8 cellular contexts compared by ENCODE assay signal in genomic region chr15:74240002-74240568, GRCh38. TPM values are rescaled to one million over a fixed set of nuclear protein-coding genes. Genes with fewer than 3 reads are reported as not detected.
DNase-seq lines count a peak whose midpoint lies in the region; ATAC-seq and TF ChIP-seq lines count a peak whose summit lies in the region.

No MANE protein-coding gene starts in this region.

- TF ChIP-seq CTCF in gastroesophageal sphincter (IDR thresholded peaks at IDR 0.05) (peak in 3 of 4 experiments; percentile 50 to 53 (median 52)), retinal pigment epithelial cell (conservative IDR thresholded peaks at IDR 0.05; ENCODE audit: low read depth, low read length) (peak; percentile 80)

- no peak overlapping the region for H3K4me3 Mint-ChIP-seq in activated naive CD8-positive, alpha-beta T cell treated with anti-CD3 and anti-CD28 coated beads, Interleukin-2, amount 50 U/mL, for 24 hours

- no peaks in the 10 kb centered on the region for H3K9me3 ChIP-seq in BLaER1
- H3K9me3 ChIP-seq in gastroesophageal sphincter = no peaks in the 10 kb centered on the region

- TF ChIP-seq EP300 in gastroesophageal sphincter (IDR thresholded peaks at IDR 0.05) = no peak

- H3K36me3 Mint-ChIP-seq in activated naive CD8-positive, alpha-beta T cell treated with anti-CD3 and anti-CD28 coated beads, Interleukin-2, amount 50 U/mL, for 24 hours (ENCODE audit: low read depth) = no peaks in the 10 kb centered on the region

- TF ChIP-seq POLR2A in gastroesophageal sphincter (IDR thresholded peaks at IDR 0.05) = no peak

- H3K36me3 ChIP-seq in BLaER1 (no peaks in the 10 kb centered on the region), gastroesophageal sphincter (no peaks in the 10 kb centered on the region)

- H3K4me2 ChIP-seq in BLaER1 = peak overlapping the region; percentile 69

- H3K27me3 Mint-ChIP-seq in activated naive CD8-positive, alpha-beta T cell treated with anti-CD3 and anti-CD28 coated beads, Interleukin-2, amount 50 U/mL, for 24 hours = peaks cover 22% of the 10 kb centered on the region

- no peaks in the 10 kb centered on the region for H3K27me3 ChIP-seq in BLaER1
- peaks cover 10% of the 10 kb centered on the region for H3K27me3 ChIP-seq in gastroesophageal sphincter

- WGBS in gastroesophageal sphincter (ENCODE audit: low coverage in 1 of 2), 2 donors = no CpG with 5 or more reads among the region's 5 CpGs

- H3K9me3 Mint-ChIP-seq in activated naive CD8-positive, alpha-beta T cell treated with anti-CD3 and anti-CD28 coated beads, Interleukin-2, amount 50 U/mL, for 24 hours = no peaks in the 10 kb centered on the region

- H4K20me1 ChIP-seq in BLaER1 = no peaks in the 10 kb centered on the region

- DNase-seq in NCI-H1092 (lab: John Stamatoyannopoulos, UW) (peak; percentile 94), retinal pigment epithelial cell (ENCODE audit: low read depth) (peak; percentile 88), T-helper 2 cell (no peak)
- DNase-seq in activated naive CD8-positive, alpha-beta T cell treated with anti-CD3 and anti-CD28 coated beads, Interleukin-2, amount 50 U/mL, for 24 hours = no peak

- no peak overlapping the region for H3K9ac ChIP-seq in BLaER1

- no peak overlapping the region for H3K4me3 ChIP-seq in BLaER1
- no peak overlapping the region for H3K4me3 ChIP-seq in gastroesophageal sphincter
- H3K4me3 ChIP-seq in retinal pigment epithelial cell (ENCODE audit: low read length) = no peak overlapping the region

- H3K4me1 ChIP-seq in BLaER1 (peaks cover 22% of the 10 kb centered on the region), gastroesophageal sphincter (peaks cover 0 to 45% (median 20%) of the 10 kb centered on the region in 3 donors)

- ATAC-seq in SK-N-SH treated with all-trans-retinoic acid at 6 μM for 48 hours (peak; percentile 91), gastroesophageal sphincter (peak; percentile 70), HG03565 (IDR thresholded peaks at IDR 0.05; ENCODE audit: unreplicated experiment) (no peak)
- no peak for ATAC-seq in activated naive CD8-positive, alpha-beta T cell treated with anti-CD3 and anti-CD28 coated beads, Interleukin-2, amount 50 U/mL, for 24 hours

- H3K4me1 Mint-ChIP-seq in activated naive CD8-positive, alpha-beta T cell treated with anti-CD3 and anti-CD28 coated beads, Interleukin-2, amount 50 U/mL, for 24 hours = peaks cover 6% of the 10 kb centered on the region

- H3K27ac ChIP-seq in BLaER1 (no peak overlapping the region), gastroesophageal sphincter (peak overlapping the region in 2 of 4 donors; percentile 2 to 45)

- H3K27ac Mint-ChIP-seq in activated naive CD8-positive, alpha-beta T cell treated with anti-CD3 and anti-CD28 coated beads, Interleukin-2, amount 50 U/mL, for 24 hours = no peak overlapping the region

TF ChIP-seq in SK-N-SH treated with all-trans-retinoic acid at 6 μM for 48 hours, 23 proteins besides CTCF, POLR2A, EP300 and RAD21:
- TF ChIP-seq TCF4 (CRISPR knock-in tag; IDR thresholded peaks at IDR 0.05; ENCODE audit: borderline replicate concordance) = no peak
- TF ChIP-seq ZFP3 (CRISPR knock-in tag; IDR thresholded peaks at IDR 0.05) = 0 out of 2 replicates have a peak, but pooled peaks have one; percentile 65
- TF ChIP-seq GLIS3 (CRISPR knock-in tag; IDR thresholded peaks at IDR 0.05) = 0 out of 2 replicates have a peak, but pooled peaks have one; percentile 58
- TF ChIP-seq OSR1 (CRISPR knock-in tag; IDR thresholded peaks at IDR 0.05) = no peak
- no peak for TF ChIP-seq SNAI2 (CRISPR knock-in tag; IDR thresholded peaks at IDR 0.05)
- no peak for TF ChIP-seq PPARA (CRISPR knock-in tag; IDR thresholded peaks at IDR 0.05; ENCODE audit: borderline replicate concordance)
- TF ChIP-seq TOX (CRISPR knock-in tag; IDR thresholded peaks at IDR 0.05; ENCODE audit: borderline replicate concordance) = no peak
- no peak for TF ChIP-seq BACH2 (CRISPR knock-in tag; IDR thresholded peaks at IDR 0.05; ENCODE audit: borderline replicate concordance)
- TF ChIP-seq CSDC2 (CRISPR knock-in tag; IDR thresholded peaks at IDR 0.05) = 0 out of 2 replicates have a peak, but pooled peaks have one; percentile 48
- TF ChIP-seq POU6F1 (CRISPR knock-in tag; IDR thresholded peaks at IDR 0.05; ENCODE audit: borderline replicate concordance, low read depth) = no peak
- TF ChIP-seq CSRNP3 (CRISPR knock-in tag; IDR thresholded peaks at IDR 0.05) = no peak
- TF ChIP-seq ZNF8 (CRISPR knock-in tag; IDR thresholded peaks at IDR 0.05) = no peak
- peak; percentile 68 for TF ChIP-seq TSHZ2 (CRISPR knock-in tag; IDR thresholded peaks at IDR 0.05)
- TF ChIP-seq ZNF565 (CRISPR knock-in tag; conservative IDR thresholded peaks at IDR 0.05; ENCODE audit: low read depth) = no peak

RNA-seq across cellular contexts. Expression of gene CCDC33, which starts 4.0 kb away (rescaled TPM):
- not detected for total RNA-seq in gastroesophageal sphincter

RNA-seq across cellular contexts. Expression of gene STRA6, which starts 37.5 kb away (rescaled TPM):
- under 1 TPM in 1 of 4 donors, not detected in 3; 0.12 TPM for total RNA-seq in gastroesophageal sphincter

Comparison
In these comparisons a context has a peak if more than half of its experiments do, and no peak if none do; other contexts are left out.
1. DNase-seq: peak in NCI-H1092 (single experiment) and retinal pigment epithelial cell (single experiment); none in activated naive CD8-positive, alpha-beta T cell treated with anti-CD3 and anti-CD28 coated beads, Interleukin-2, amount 50 U/mL, for 24 hours (single experiment) and T-helper 2 cell (0 of 5).
2. ATAC-seq: peak in SK-N-SH treated with all-trans-retinoic acid at 6 μM for 48 hours (single experiment) and gastroesophageal sphincter (single experiment); none in activated naive CD8-positive, alpha-beta T cell treated with anti-CD3 and anti-CD28 coated beads, Interleukin-2, amount 50 U/mL, for 24 hours (single experiment) and HG03565 (single experiment).